1 cellular context compared by ENCODE assay signal in genomic region chr16:74606521-74607309, GRCh38.
TF ChIP-seq lines count a peak whose summit lies in the region.

GLG1 (minus strand) TSS chr16:74607114; CDS start chr16:74607094, 20 bp downstream.

TF ChIP-seq in HepG2, 621 proteins besides CTCF, POLR2A, EP300 and RAD21 (continued from another document and continues in another):
- TF ChIP-seq ZNF280B (CRISPR knock-in tag; IDR thresholded peaks at IDR 0.05; ENCODE audit: borderline replicate concordance) = peak; percentile 21; the same call in 1 of the 2 replicates
- no peak for TF ChIP-seq ZSCAN30 (CRISPR knock-in tag; IDR thresholded peaks at IDR 0.05)
- TF ChIP-seq ZBTB42 (CRISPR knock-in tag; IDR thresholded peaks at IDR 0.05) = peak; percentile 74; the same call in 1 of the 2 replicates
- no peak; the same call in 1 of the 2 replicates for TF ChIP-seq CREM (IDR thresholded peaks at IDR 0.05)
- TF ChIP-seq CREM (CRISPR knock-in tag; IDR thresholded peaks at IDR 0.05) = no peak; the same call in 1 of the 2 replicates
- no peak for TF ChIP-seq ZNF460 (CRISPR knock-in tag; IDR thresholded peaks at IDR 0.05; ENCODE audit: borderline replicate concordance)
- peak; percentile 64 for TF ChIP-seq BCL6 (CRISPR knock-in tag; IDR thresholded peaks at IDR 0.05)
- no peak for TF ChIP-seq ATRX (CRISPR knock-in tag; IDR thresholded peaks at IDR 0.05; ENCODE audit: borderline replicate concordance)
- TF ChIP-seq MIER2 (CRISPR knock-in tag; IDR thresholded peaks at IDR 0.05) = no peak; the same call in none of the 2 replicates
- TF ChIP-seq CREBL2 (CRISPR knock-in tag; IDR thresholded peaks at IDR 0.05; ENCODE audit: borderline replicate concordance) = no peak
- 0 out of 2 replicates have a peak, but pooled peaks have one; percentile 79 for TF ChIP-seq ZFP36L1 (CRISPR knock-in tag; IDR thresholded peaks at IDR 0.05)
- peak in 1 of 2 experiments; percentile 68; a peak in 2 of 4 replicates for TF ChIP-seq ATF4 (CRISPR knock-in tag; IDR thresholded peaks at IDR 0.05)
- TF ChIP-seq ATF6 (CRISPR knock-in tag; conservative IDR thresholded peaks at IDR 0.05) = no peak
- TF ChIP-seq SRY (CRISPR knock-in tag; IDR thresholded peaks at IDR 0.05) = no peak; the same call in 1 of the 2 replicates
- TF ChIP-seq ZSCAN29 (CRISPR knock-in tag; conservative IDR thresholded peaks at IDR 0.05) = peak; percentile 62; the same call in 1 of the 2 replicates
- peak; percentile 92 for TF ChIP-seq ZNF563 (CRISPR knock-in tag; IDR thresholded peaks at IDR 0.05)
- TF ChIP-seq ZNF557 (CRISPR knock-in tag; IDR thresholded peaks at IDR 0.05) = peak; percentile 94
- peak; percentile 92 for TF ChIP-seq ZNF883 (CRISPR knock-in tag; IDR thresholded peaks at IDR 0.05; ENCODE audit: not compliant biosample characterization)
- peak; percentile 79 for TF ChIP-seq FOXK1 (CRISPR knock-in tag; IDR thresholded peaks at IDR 0.05; ENCODE audit: borderline replicate concordance, low read depth)
- 0 out of 2 replicates have a peak, but pooled peaks have one; percentile 59 for TF ChIP-seq MEIS2 (CRISPR knock-in tag; IDR thresholded peaks at IDR 0.05)
- no peak for TF ChIP-seq ZNF562 (CRISPR knock-in tag; IDR thresholded peaks at IDR 0.05; ENCODE audit: borderline replicate concordance)
- 0 out of 2 replicates have a peak, but pooled peaks have one; percentile 76 for TF ChIP-seq ZNF572 (CRISPR knock-in tag; IDR thresholded peaks at IDR 0.05)
- TF ChIP-seq MAFK (conservative IDR thresholded peaks at IDR 0.05 in 1 of 2, IDR thresholded peaks at IDR 0.05 in 1 of 2; ENCODE audit: low read length in 2 of 2) = no peak
- TF ChIP-seq ARNT (IDR thresholded peaks at IDR 0.05) = no peak
- 0 out of 2 replicates have a peak, but pooled peaks have one; percentile 36 for TF ChIP-seq ETS1 (CRISPR knock-in tag; IDR thresholded peaks at IDR 0.05)
- no peak for TF ChIP-seq ZNF138 (CRISPR knock-in tag; IDR thresholded peaks at IDR 0.05; ENCODE audit: low read depth)
- peak; percentile 95 for TF ChIP-seq ZNF547 (CRISPR knock-in tag; IDR thresholded peaks at IDR 0.05)
- no peak for TF ChIP-seq ZIK1 (CRISPR knock-in tag; IDR thresholded peaks at IDR 0.05; ENCODE audit: borderline replicate concordance, low read depth)
- TF ChIP-seq ZNF44 (CRISPR knock-in tag; IDR thresholded peaks at IDR 0.05) = no peak
- peak; percentile 47; the same call in 1 of the 2 replicates for TF ChIP-seq ZNF564 (CRISPR knock-in tag; IDR thresholded peaks at IDR 0.05)
- no peak for TF ChIP-seq ZNF260 (CRISPR knock-in tag; IDR thresholded peaks at IDR 0.05; ENCODE audit: borderline replicate concordance, low read depth)
- peak; percentile 82 for TF ChIP-seq ZNF740 (CRISPR knock-in tag; IDR thresholded peaks at IDR 0.05)
- TF ChIP-seq ZNF543 (CRISPR knock-in tag; IDR thresholded peaks at IDR 0.05) = peak; percentile 85; the same call in 1 of the 2 replicates
- no peak for TF ChIP-seq SMARCE1 (IDR thresholded peaks at IDR 0.05; ENCODE audit: borderline replicate concordance)
- no peak for TF ChIP-seq NFYC (CRISPR knock-in tag; IDR thresholded peaks at IDR 0.05)
- peak; percentile 53; the same call in 1 of the 2 replicates for TF ChIP-seq RELA (CRISPR knock-in tag; IDR thresholded peaks at IDR 0.05)
- TF ChIP-seq FOXC1 (CRISPR knock-in tag; IDR thresholded peaks at IDR 0.05; ENCODE audit: borderline replicate concordance) = peak; percentile 83; the same call in 1 of the 2 replicates
- 0 out of 2 replicates have a peak, but pooled peaks have one; percentile 35 for TF ChIP-seq ZNF7 (CRISPR knock-in tag; IDR thresholded peaks at IDR 0.05)
- no peak for TF ChIP-seq HNF4A (CRISPR knock-in tag; IDR thresholded peaks at IDR 0.05)
- TF ChIP-seq TOPORS (CRISPR knock-in tag; IDR thresholded peaks at IDR 0.05) = peak; percentile 85; the same call in 1 of the 2 replicates
- TF ChIP-seq SP140L (CRISPR knock-in tag; IDR thresholded peaks at IDR 0.05; ENCODE audit: borderline replicate concordance) = no peak
- no peak for TF ChIP-seq ZBTB40 (IDR thresholded peaks at IDR 0.05)
- TF ChIP-seq ZBTB40 (CRISPR knock-in tag; IDR thresholded peaks at IDR 0.05) = no peak
- TF ChIP-seq MTF2 (CRISPR knock-in tag; IDR thresholded peaks at IDR 0.05; ENCODE audit: borderline replicate concordance) = peak; percentile 90; the same call in 1 of the 2 replicates
- TF ChIP-seq ZNF674 (CRISPR knock-in tag; IDR thresholded peaks at IDR 0.05; ENCODE audit: low read depth) = no peak
- peak; percentile 22 for TF ChIP-seq ZNF121 (CRISPR knock-in tag; IDR thresholded peaks at IDR 0.05)
- no peak for TF ChIP-seq RNF219 (CRISPR knock-in tag; IDR thresholded peaks at IDR 0.05)
- TF ChIP-seq MAZ (IDR thresholded peaks at IDR 0.05; ENCODE audit: borderline replicate concordance, low read depth, low read length) = no peak
- no peak; the same call in none of the 2 replicates for TF ChIP-seq MAZ (CRISPR knock-in tag; IDR thresholded peaks at IDR 0.05; ENCODE audit: low read depth)
- no peak for TF ChIP-seq ZNF382 (CRISPR knock-in tag; IDR thresholded peaks at IDR 0.05; ENCODE audit: borderline replicate concordance)
- TF ChIP-seq PHB2 (IDR thresholded peaks at IDR 0.05; ENCODE audit: partially characterized antibody) = no peak
